Comparison of ENCODE assay signal across 14 cellular contexts in genomic region chr3:56919137-56919796, GRCh38.
DNase-seq lines count a peak whose midpoint lies in the region; ATAC-seq and TF ChIP-seq lines count a peak whose summit lies in the region.
"Had no signal": no experiment of that assay in that cellular context is flagged by ENCODE, and none has a peak within 500 bp of the region (broad histone marks: within the 10 kb centered on the region; RNA-seq: fewer than 3 reads in every experiment).

No MANE protein-coding gene starts in this region.

- H3K27me3 ChIP-seq in Karpas-422 (ENCODE audit: low read length) (no peaks in the 10 kb centered on the region), mammary epithelial cell (ENCODE audit: insufficient read depth, low read length) (no peaks in the 10 kb centered on the region)
- H3K27me3 ChIP-seq: spleen had no signal

- H3K36me3 Mint-ChIP-seq in activated T-cell treated with anti-CD3 and anti-CD28 coated beads, Interleukin-2, amount 50 U/mL, for 24 hours (ENCODE audit: low read depth) = peaks cover 5% of the 10 kb centered on the region
- no peaks in the 10 kb centered on the region for H3K36me3 Mint-ChIP-seq in activated T-cell treated with anti-CD3 and anti-CD28 coated beads, Interleukin-2, amount 50 U/mL, for 4 hours (ENCODE audit: insufficient read depth)
- peaks cover 6% of the 10 kb centered on the region for H3K36me3 Mint-ChIP-seq in activated naive CD8-positive, alpha-beta T cell treated with anti-CD3 and anti-CD28 coated beads for 36 hours
- no peaks in the 10 kb centered on the region for H3K36me3 Mint-ChIP-seq in endothelial cell (ENCODE audit: low read depth, unreplicated experiment)

- peak overlapping the region; percentile 95 for H3K27ac Mint-ChIP-seq in activated T-cell treated with anti-CD3 and anti-CD28 coated beads, Interleukin-2, amount 50 U/mL, for 24 hours
- H3K27ac Mint-ChIP-seq in activated naive CD8-positive, alpha-beta T cell treated with anti-CD3 and anti-CD28 coated beads for 36 hours = peak overlapping the region; percentile 98
- H3K27ac Mint-ChIP-seq in endothelial cell (ENCODE audit: unreplicated experiment) = no peak overlapping the region

- peak in 1 of 2 donors; percentile 3 for TF ChIP-seq CTCF in mammary epithelial cell (conservative IDR thresholded peaks at IDR 0.05 in 1 of 2, IDR thresholded peaks at IDR 0.05 in 1 of 2; ENCODE audit: extremely low read depth in 1 of 2, insufficient read depth in 1 of 2, low read depth in 1 of 2, low read length in 2 of 2)
- TF ChIP-seq CTCF in endothelial cell (IDR thresholded peaks at IDR 0.05; ENCODE audit: unreplicated experiment) = no peak

- in situ Hi-C loops in mammary epithelial cell (cut with MboI; ENCODE audit: low sequenced_read_pairs in 2 of 2) = no loop called here

- peaks cover 79% of the 10 kb centered on the region for H3K4me1 ChIP-seq in Karpas-422 (ENCODE audit: low read length)
- H3K4me1 ChIP-seq in mammary epithelial cell (ENCODE audit: insufficient read depth, low read length) = peaks cover 6% of the 10 kb centered on the region

- H3K27me3 Mint-ChIP-seq in activated T-cell treated with anti-CD3 and anti-CD28 coated beads, Interleukin-2, amount 50 U/mL, for 24 hours = no peaks in the 10 kb centered on the region
- H3K27me3 Mint-ChIP-seq in activated T-cell treated with anti-CD3 and anti-CD28 coated beads, Interleukin-2, amount 50 U/mL, for 4 hours (ENCODE audit: low read depth) = no peaks in the 10 kb centered on the region
- H3K27me3 Mint-ChIP-seq in activated naive CD8-positive, alpha-beta T cell treated with anti-CD3 and anti-CD28 coated beads for 36 hours = no peaks in the 10 kb centered on the region
- H3K27me3 Mint-ChIP-seq in endothelial cell (ENCODE audit: unreplicated experiment) = peaks cover under 1% of the 10 kb centered on the region

- BruUV-seq in mammary epithelial cell (replicated peaks; lab: Mats Ljungman, UMichigan) = no TSS peak

- H3K9me2 ChIP-seq in Karpas-422 (replicated peaks; ENCODE audit: insufficient read depth, low read length) = no peaks in the 10 kb centered on the region

- H3K9me3 Mint-ChIP-seq in activated T-cell treated with anti-CD3 and anti-CD28 coated beads, Interleukin-2, amount 50 U/mL, for 24 hours = no peaks in the 10 kb centered on the region
- no peaks in the 10 kb centered on the region for H3K9me3 Mint-ChIP-seq in activated T-cell treated with anti-CD3 and anti-CD28 coated beads, Interleukin-2, amount 50 U/mL, for 4 hours
- no peaks in the 10 kb centered on the region for H3K9me3 Mint-ChIP-seq in activated naive CD8-positive, alpha-beta T cell treated with anti-CD3 and anti-CD28 coated beads for 36 hours
- H3K9me3 Mint-ChIP-seq in endothelial cell (ENCODE audit: unreplicated experiment) = no peaks in the 10 kb centered on the region

- no peak for DNase-seq in activated T-cell treated with anti-CD3 and anti-CD28 coated beads, Interleukin-2, amount 50 U/mL, for 24 hours
- DNase-seq in activated T-cell treated with anti-CD3 and anti-CD28 coated beads, Interleukin-2, amount 50 U/mL, for 4 hours = no peak
- DNase-seq in Karpas-422 = peak; percentile 62
- no peak for DNase-seq in activated naive CD8-positive, alpha-beta T cell treated with anti-CD3 and anti-CD28 coated beads for 36 hours
- DNase-seq in pons (ENCODE audit: low spot score) = peak; percentile 66
- no peak for DNase-seq in mammary epithelial cell
- no peak for DNase-seq in left cardiac atrium
- no peak for DNase-seq in endothelial cell (ENCODE audit: low spot score)
- DNase-seq: activated CD4-positive, alpha-beta T cell treated with anti-CD3 and anti-CD28 coated beads for 1 hour; HCEC 1CT; left colon; NCI-H2227 treated with DMSO at 0.1 percent for 48 hours; spleen had no signal

- H3K27ac ChIP-seq in Karpas-422 (ENCODE audit: low read length) (peak overlapping the region; percentile 96; the same call in 1 of the 2 replicates), mammary epithelial cell (ENCODE audit: insufficient read depth, low read depth, low read length) (no peak overlapping the region)
- H3K27ac ChIP-seq: neutrophil had no signal

- intact Hi-C loops in mammary epithelial cell (cut with micrococcal nuclease) = no loop called here
- intact Hi-C loops in left cardiac atrium (cut with DNase I) = no loop called here

- H3K9ac ChIP-seq in Karpas-422 (ENCODE audit: low read length) = no peak overlapping the region
- H3K9ac ChIP-seq in mammary epithelial cell (ENCODE audit: insufficient read depth, low read length) = no peak overlapping the region

- H4K20me1 ChIP-seq in Karpas-422 (ENCODE audit: insufficient read depth, low read depth, low read length) (no peaks in the 10 kb centered on the region), mammary epithelial cell (ENCODE audit: insufficient read depth, low read length) (no peaks in the 10 kb centered on the region)

- H3K4me1 Mint-ChIP-seq in activated T-cell treated with anti-CD3 and anti-CD28 coated beads, Interleukin-2, amount 50 U/mL, for 24 hours (ENCODE audit: low read depth) = peaks cover 91% of the 10 kb centered on the region
- H3K4me1 Mint-ChIP-seq in activated T-cell treated with anti-CD3 and anti-CD28 coated beads, Interleukin-2, amount 50 U/mL, for 4 hours (ENCODE audit: low read depth) = peaks cover 87% of the 10 kb centered on the region
- peaks cover 80% of the 10 kb centered on the region for H3K4me1 Mint-ChIP-seq in activated naive CD8-positive, alpha-beta T cell treated with anti-CD3 and anti-CD28 coated beads for 36 hours
- H3K4me1 Mint-ChIP-seq in endothelial cell (ENCODE audit: unreplicated experiment) = peaks cover 45% of the 10 kb centered on the region

- no peak for ATAC-seq in activated T-cell treated with anti-CD3 and anti-CD28 coated beads, Interleukin-2, amount 50 U/mL, for 4 hours
- no peak for ATAC-seq in left cardiac atrium
- ATAC-seq: left colon had no signal

- H2AFZ ChIP-seq in Karpas-422 (ENCODE audit: low read length) (no peak overlapping the region), mammary epithelial cell (ENCODE audit: low read depth, low read length) (no peak overlapping the region)

- peak overlapping the region; percentile 79 for H3K4me3 Mint-ChIP-seq in activated T-cell treated with anti-CD3 and anti-CD28 coated beads, Interleukin-2, amount 50 U/mL, for 24 hours
- no peak overlapping the region for H3K4me3 Mint-ChIP-seq in activated T-cell treated with anti-CD3 and anti-CD28 coated beads, Interleukin-2, amount 50 U/mL, for 4 hours
- no peak overlapping the region for H3K4me3 Mint-ChIP-seq in activated naive CD8-positive, alpha-beta T cell treated with anti-CD3 and anti-CD28 coated beads for 36 hours
- no peak overlapping the region for H3K4me3 Mint-ChIP-seq in endothelial cell (ENCODE audit: unreplicated experiment)

- H3K4me3 ChIP-seq in Karpas-422 (ENCODE audit: low read length) (no peak overlapping the region), mammary epithelial cell (replicated peaks in 1 of 3; ENCODE audit: insufficient read depth in 1 of 3, low read depth in 2 of 3, low read length in 3 of 3) (no peak overlapping the region)

- no peaks in the 10 kb centered on the region for H3K36me3 ChIP-seq in Karpas-422 (ENCODE audit: insufficient read depth, low read length)
- H3K36me3 ChIP-seq in mammary epithelial cell (ENCODE audit: insufficient read depth, low read length) = no peaks in the 10 kb centered on the region
- H3K36me3 ChIP-seq: neutrophil, spleen had no signal

- WGBS in mammary epithelial cell (ENCODE audit: low coverage, missing lambda C conversion rate) = 84% methylated on average over 5 of the region's 5 CpGs

- H3K9me3 ChIP-seq in Karpas-422 (ENCODE audit: low read length) = no peaks in the 10 kb centered on the region
- H3K9me3 ChIP-seq in mammary epithelial cell (replicated peaks; ENCODE audit: insufficient read depth, low read length) = no peaks in the 10 kb centered on the region
- H3K9me3 ChIP-seq: neutrophil, spleen had no signal

- H3K79me2 ChIP-seq in Karpas-422 (ENCODE audit: low read length) = no peaks in the 10 kb centered on the region
- no peaks in the 10 kb centered on the region for H3K79me2 ChIP-seq in mammary epithelial cell (ENCODE audit: insufficient read depth, low read length)

- peak overlapping the region; percentile 95 for H3K4me2 ChIP-seq in Karpas-422 (ENCODE audit: low read depth, low read length, poor library complexity, severe bottlenecking)
- no peak overlapping the region for H3K4me2 ChIP-seq in mammary epithelial cell (ENCODE audit: insufficient read depth, low read depth, low read length)

- CTCF ChIA-PET in mammary epithelial cell (lab: Charles Lee; ENCODE audit: low non-redundant PET) = no interaction called here

- dilution Hi-C loops in mammary epithelial cell (cut with HindIII; ENCODE audit: low sequenced_read_pairs) = loop anchor here (5.0 kb wide), 1 partner anchor 63 kb away; no protein-coding TSS in a partner anchor

Comparison
In these comparisons a context has a peak if more than half of its experiments do, and no peak if none do; other contexts are left out.
1. DNase-seq: peak in Karpas-422 (single experiment) and pons (single experiment); none in activated T-cell treated with anti-CD3 and anti-CD28 coated beads, Interleukin-2, amount 50 U/mL, for 24 hours (single experiment), activated T-cell treated with anti-CD3 and anti-CD28 coated beads, Interleukin-2, amount 50 U/mL, for 4 hours (single experiment), activated naive CD8-positive, alpha-beta T cell treated with anti-CD3 and anti-CD28 coated beads for 36 hours (single experiment), mammary epithelial cell (single experiment), left cardiac atrium (single experiment) and endothelial cell (single experiment).